In genomic region chr14:54893151-54893760, GRCh38 we compare ENCODE assay signal across 8 cellular contexts. TPM values are rescaled to one million over a fixed set of nuclear protein-coding genes. Genes with fewer than 3 reads are reported as not detected.
DNase-seq lines count a peak whose midpoint lies in the region; ATAC-seq, FAIRE-seq and TF ChIP-seq lines count a peak whose summit lies in the region.

No MANE protein-coding gene starts in this region.

- H3K36me3 ChIP-seq in Panc1 (ENCODE audit: control insufficient read depth, insufficient read depth, low read length) (no peaks in the 10 kb centered on the region), right lobe of liver (no peaks in the 10 kb centered on the region)

- DNase-seq in activated CD4-positive, CD25-positive, alpha-beta regulatory T cell treated with anti-CD3 and anti-CD28 coated beads, Interleukin-2, amount 50 U/mL, for 72 hours, result no peak
- DNase-seq in Panc1 (ENCODE audit: low read depth, low spot score), result no peak
- peak; percentile 17 for DNase-seq in central memory CD4-positive, alpha-beta T cell
- no peak for DNase-seq in right lobe of liver
- DNase-seq in urothelium cell line (ENCODE audit: low spot score), result peak; percentile 79

- H3K4me3 ChIP-seq in Panc1 (ENCODE audit: low read depth in 2 of 2, low read length in 2 of 2) (no peak overlapping the region), right lobe of liver (no peak overlapping the region)

- in situ Hi-C loops in Panc1 (cut with HindIII; ENCODE audit: low pct_unique_long_range_greater_than_20kb, low sequenced_read_pairs), result no loop called here

- H3K27me3 ChIP-seq in Panc1 (ENCODE audit: control insufficient read depth, insufficient read depth, low read length) (no peaks in the 10 kb centered on the region), right lobe of liver (no peaks in the 10 kb centered on the region)

- POLR2A ChIA-PET in Panc1 (lab: Charles Lee), result no interaction called here

- H3K27ac ChIP-seq in Panc1 (ENCODE audit: low read length) (no peak overlapping the region), right lobe of liver (no peak overlapping the region)

- CTCF ChIA-PET in Panc1 (lab: Charles Lee), result no interaction called here

- H3K9me3 ChIP-seq in Panc1 (ENCODE audit: control insufficient read depth, insufficient read depth, low read depth, low read length) (no peaks in the 10 kb centered on the region), right lobe of liver (no peaks in the 10 kb centered on the region)

- no peak for FAIRE-seq in urothelium cell line (lab: Jason Lieb, UNC)

- intact Hi-C loops in Panc1 (cut with micrococcal nuclease; ENCODE audit: unreplicated experiment), result loop anchor here (10.0 kb wide), 1 partner anchor 328 kb away; the partner anchor contains the start of gene SAMD4A
- intact Hi-C loops in right lobe of liver (cut with DNase I), result no loop called here

- BruUV-seq in Panc1 (replicated peaks; lab: Mats Ljungman, UMichigan), result no TSS peak

- no peak for TF ChIP-seq POLR2A in right lobe of liver (IDR thresholded peaks at IDR 0.05)

- WGBS in right lobe of liver (ENCODE audit: insufficient coverage, low coverage, low lambda C conversion rate, missing lambda C conversion rate), result 71% methylated on average over 3 of the region's 3 CpGs

- peak; percentile 52 to 76 for ATAC-seq in activated CD4-positive, CD25-positive, alpha-beta regulatory T cell treated with anti-CD3 and anti-CD28 coated beads, Interleukin-2, amount 50 U/mL, for 24 hours
- ATAC-seq in HG03442 (IDR thresholded peaks at IDR 0.05; ENCODE audit: unreplicated experiment) (peak; percentile 46), Panc1 (peak; percentile 70), right lobe of liver (peak; percentile 70 to 81 (median 77)), HG02870 (IDR thresholded peaks at IDR 0.05; ENCODE audit: unreplicated experiment) (no peak)

- TF ChIP-seq CTCF in Panc1 (IDR thresholded peaks at IDR 0.05) (peak; percentile 73), right lobe of liver (IDR thresholded peaks at IDR 0.05) (peak; percentile 67 to 72 (median 71))

- no peaks in the 10 kb centered on the region for H3K4me1 ChIP-seq in Panc1 (ENCODE audit: control insufficient read depth, insufficient read depth, low read length)
- peaks cover 0 to 34% (median 6%) of the 10 kb centered on the region in 4 donors for H3K4me1 ChIP-seq in right lobe of liver

RNA-seq across cellular contexts. Expression of gene GCH1, which starts 9.4 kb away (rescaled TPM):
- total RNA-seq in Panc1 (2021; ENCODE audit: unreplicated experiment) (3.6 TPM), right lobe of liver (10 to 100 TPM; 41.5 to 93.6 (median 58.1) TPM)
- polyA plus RNA-seq in Panc1 (2012; ENCODE audit: insufficient read length), result 1.4 TPM

Comparison
In these comparisons a context has a peak if more than half of its experiments do, and no peak if none do; other contexts are left out.
1. DNase-seq: peak in central memory CD4-positive, alpha-beta T cell (single experiment) and urothelium cell line (single experiment); none in activated CD4-positive, CD25-positive, alpha-beta regulatory T cell treated with anti-CD3 and anti-CD28 coated beads, Interleukin-2, amount 50 U/mL, for 72 hours (single experiment), Panc1 (single experiment) and right lobe of liver (0 of 3).